In genomic region chr20:57450419-57450818, GRCh38 we compare ENCODE assay signal across 1 cellular context.
TF ChIP-seq lines count a peak whose summit lies in the region.

No MANE protein-coding gene starts in this region.

TF ChIP-seq in K562, 482 proteins besides CTCF, POLR2A, EP300 and RAD21 (continued from another document and continues in another):
- TF ChIP-seq HMGXB4 (CRISPR knock-in tag; IDR thresholded peaks at IDR 0.05): no peak
- no peak for TF ChIP-seq ZEB2 (IDR thresholded peaks at IDR 0.05)
- no peak for TF ChIP-seq NUFIP1 (IDR thresholded peaks at IDR 0.05; ENCODE audit: partially characterized antibody)
- no peak for TF ChIP-seq HOXB6 (CRISPR knock-in tag; IDR thresholded peaks at IDR 0.05; ENCODE audit: borderline replicate concordance)
- TF ChIP-seq, protein P1, sequence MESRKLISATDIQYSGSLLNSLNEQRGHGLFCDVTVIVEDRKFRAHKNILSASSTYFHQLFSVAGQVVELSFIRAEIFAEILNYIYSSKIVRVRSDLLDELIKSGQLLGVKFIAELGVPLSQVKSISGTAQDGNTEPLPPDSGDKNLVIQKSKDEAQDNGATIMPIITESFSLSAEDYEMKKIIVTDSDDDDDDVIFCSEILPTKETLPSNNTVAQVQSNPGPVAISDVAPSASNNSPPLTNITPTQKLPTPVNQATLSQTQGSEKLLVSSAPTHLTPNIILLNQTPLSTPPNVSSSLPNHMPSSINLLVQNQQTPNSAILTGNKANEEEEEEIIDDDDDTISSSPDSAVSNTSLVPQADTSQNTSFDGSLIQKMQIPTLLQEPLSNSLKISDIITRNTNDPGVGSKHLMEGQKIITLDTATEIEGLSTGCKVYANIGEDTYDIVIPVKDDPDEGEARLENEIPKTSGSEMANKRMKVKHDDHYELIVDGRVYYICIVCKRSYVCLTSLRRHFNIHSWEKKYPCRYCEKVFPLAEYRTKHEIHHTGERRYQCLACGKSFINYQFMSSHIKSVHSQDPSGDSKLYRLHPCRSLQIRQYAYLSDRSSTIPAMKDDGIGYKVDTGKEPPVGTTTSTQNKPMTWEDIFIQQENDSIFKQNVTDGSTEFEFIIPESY (CRISPR knock-in tag; IDR thresholded peaks at IDR 0.05): no peak
- TF ChIP-seq HNRNPL (IDR thresholded peaks at IDR 0.05; ENCODE audit: low read depth, low read length): no peak
- no peak for TF ChIP-seq FUS (optimal IDR thresholded peaks at IDR 0.05; ENCODE audit: low read depth, low read length)
- no peak for TF ChIP-seq ZFP30 (CRISPR knock-in tag; IDR thresholded peaks at IDR 0.05; ENCODE audit: borderline replicate concordance)
- no peak for TF ChIP-seq RBM25 (IDR thresholded peaks at IDR 0.05; ENCODE audit: low read depth, low read length, severe bottlenecking)
- TF ChIP-seq ZNF197 (CRISPR knock-in tag; IDR thresholded peaks at IDR 0.05; ENCODE audit: low read depth): no peak
- TF ChIP-seq ARID1B (IDR thresholded peaks at IDR 0.05): peak; percentile 15; the same call in 1 of the 2 replicates
- no peak for TF ChIP-seq ZNF79 (CRISPR knock-in tag; IDR thresholded peaks at IDR 0.05; ENCODE audit: low read depth)
- no peak for TF ChIP-seq ZNF699 (CRISPR knock-in tag; IDR thresholded peaks at IDR 0.05; ENCODE audit: insufficient replicate concordance)
- TF ChIP-seq SRF (CRISPR knock-in tag; IDR thresholded peaks at IDR 0.05): no peak
- TF ChIP-seq CEBPB (tag; IDR thresholded peaks at IDR 0.05): peak; percentile 37
- no peak for TF ChIP-seq ESRRB (CRISPR knock-in tag; IDR thresholded peaks at IDR 0.05; ENCODE audit: borderline replicate concordance)
- TF ChIP-seq ETV5 (CRISPR knock-in tag; IDR thresholded peaks at IDR 0.05; ENCODE audit: low read depth): peak; percentile 39; the same call in 1 of the 2 replicates
- no peak for TF ChIP-seq IRF2 (CRISPR knock-in tag; IDR thresholded peaks at IDR 0.05)
- TF ChIP-seq ZNF592 (IDR thresholded peaks at IDR 0.05): peak; percentile 63; the same call in 1 of the 2 replicates
- no peak for TF ChIP-seq PTTG1 (tag; IDR thresholded peaks at IDR 0.05; ENCODE audit: low read depth)
- TF ChIP-seq CC2D1A (IDR thresholded peaks at IDR 0.05): no peak
- no peak for TF ChIP-seq BRF2 (IDR thresholded peaks at IDR 0.05; ENCODE audit: borderline replicate concordance, insufficient read depth, insufficient read length)
- TF ChIP-seq TEAD4 (IDR thresholded peaks at IDR 0.05; ENCODE audit: low read length): peak; percentile 54; the same call in 1 of the 2 replicates
- no peak for TF ChIP-seq TEAD4 (CRISPR knock-in tag; IDR thresholded peaks at IDR 0.05; ENCODE audit: borderline replicate concordance)
- no peak for TF ChIP-seq TCF15 (CRISPR knock-in tag; IDR thresholded peaks at IDR 0.05)
- TF ChIP-seq, protein P2, sequence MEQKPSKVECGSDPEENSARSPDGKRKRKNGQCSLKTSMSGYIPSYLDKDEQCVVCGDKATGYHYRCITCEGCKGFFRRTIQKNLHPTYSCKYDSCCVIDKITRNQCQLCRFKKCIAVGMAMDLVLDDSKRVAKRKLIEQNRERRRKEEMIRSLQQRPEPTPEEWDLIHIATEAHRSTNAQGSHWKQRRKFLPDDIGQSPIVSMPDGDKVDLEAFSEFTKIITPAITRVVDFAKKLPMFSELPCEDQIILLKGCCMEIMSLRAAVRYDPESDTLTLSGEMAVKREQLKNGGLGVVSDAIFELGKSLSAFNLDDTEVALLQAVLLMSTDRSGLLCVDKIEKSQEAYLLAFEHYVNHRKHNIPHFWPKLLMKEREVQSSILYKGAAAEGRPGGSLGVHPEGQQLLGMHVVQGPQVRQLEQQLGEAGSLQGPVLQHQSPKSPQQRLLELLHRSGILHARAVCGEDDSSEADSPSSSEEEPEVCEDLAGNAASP (IDR thresholded peaks at IDR 0.05): no peak
- peak; percentile 70 for TF ChIP-seq GABPA (tag; conservative IDR thresholded peaks at IDR 0.05; ENCODE audit: low read depth)
- no peak for TF ChIP-seq PRPF4 (IDR thresholded peaks at IDR 0.05; ENCODE audit: insufficient read depth, low read depth, low read length, poor library complexity, severe bottlenecking)
- no peak for TF ChIP-seq GABPB2 (CRISPR knock-in tag; conservative IDR thresholded peaks at IDR 0.05)
- TF ChIP-seq PHTF2 (CRISPR knock-in tag; IDR thresholded peaks at IDR 0.05): no peak
- no peak for TF ChIP-seq KDM1A (IDR thresholded peaks at IDR 0.05)
- TF ChIP-seq KDM2B (CRISPR knock-in tag; IDR thresholded peaks at IDR 0.05): no peak
- TF ChIP-seq GATAD2B (IDR thresholded peaks at IDR 0.05; ENCODE audit: borderline replicate concordance): no peak
- TF ChIP-seq GTF2B (IDR thresholded peaks at IDR 0.05; ENCODE audit: extremely low read depth, insufficient read length): no peak
- TF ChIP-seq ZNF175 (CRISPR knock-in tag; IDR thresholded peaks at IDR 0.05; ENCODE audit: low read depth): 0 out of 2 replicates have a peak, but pooled peaks have one; percentile 42
- TF ChIP-seq ZNF780A (CRISPR knock-in tag; IDR thresholded peaks at IDR 0.05): no peak
- peak; percentile 33; the same call in 1 of the 2 replicates for TF ChIP-seq TFAP4 (CRISPR knock-in tag; IDR thresholded peaks at IDR 0.05; ENCODE audit: borderline replicate concordance)
- TF ChIP-seq, protein P3, sequence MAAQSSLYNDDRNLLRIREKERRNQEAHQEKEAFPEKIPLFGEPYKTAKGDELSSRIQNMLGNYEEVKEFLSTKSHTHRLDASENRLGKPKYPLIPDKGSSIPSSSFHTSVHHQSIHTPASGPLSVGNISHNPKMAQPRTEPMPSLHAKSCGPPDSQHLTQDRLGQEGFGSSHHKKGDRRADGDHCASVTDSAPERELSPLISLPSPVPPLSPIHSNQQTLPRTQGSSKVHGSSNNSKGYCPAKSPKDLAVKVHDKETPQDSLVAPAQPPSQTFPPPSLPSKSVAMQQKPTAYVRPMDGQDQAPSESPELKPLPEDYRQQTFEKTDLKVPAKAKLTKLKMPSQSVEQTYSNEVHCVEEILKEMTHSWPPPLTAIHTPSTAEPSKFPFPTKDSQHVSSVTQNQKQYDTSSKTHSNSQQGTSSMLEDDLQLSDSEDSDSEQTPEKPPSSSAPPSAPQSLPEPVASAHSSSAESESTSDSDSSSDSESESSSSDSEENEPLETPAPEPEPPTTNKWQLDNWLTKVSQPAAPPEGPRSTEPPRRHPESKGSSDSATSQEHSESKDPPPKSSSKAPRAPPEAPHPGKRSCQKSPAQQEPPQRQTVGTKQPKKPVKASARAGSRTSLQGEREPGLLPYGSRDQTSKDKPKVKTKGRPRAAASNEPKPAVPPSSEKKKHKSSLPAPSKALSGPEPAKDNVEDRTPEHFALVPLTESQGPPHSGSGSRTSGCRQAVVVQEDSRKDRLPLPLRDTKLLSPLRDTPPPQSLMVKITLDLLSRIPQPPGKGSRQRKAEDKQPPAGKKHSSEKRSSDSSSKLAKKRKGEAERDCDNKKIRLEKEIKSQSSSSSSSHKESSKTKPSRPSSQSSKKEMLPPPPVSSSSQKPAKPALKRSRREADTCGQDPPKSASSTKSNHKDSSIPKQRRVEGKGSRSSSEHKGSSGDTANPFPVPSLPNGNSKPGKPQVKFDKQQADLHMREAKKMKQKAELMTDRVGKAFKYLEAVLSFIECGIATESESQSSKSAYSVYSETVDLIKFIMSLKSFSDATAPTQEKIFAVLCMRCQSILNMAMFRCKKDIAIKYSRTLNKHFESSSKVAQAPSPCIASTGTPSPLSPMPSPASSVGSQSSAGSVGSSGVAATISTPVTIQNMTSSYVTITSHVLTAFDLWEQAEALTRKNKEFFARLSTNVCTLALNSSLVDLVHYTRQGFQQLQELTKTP (IDR thresholded peaks at IDR 0.05; ENCODE audit: low read depth in 1 of 2, partially characterized antibody in 2 of 2): no peak
- no peak for TF ChIP-seq TCF3 (CRISPR knock-in tag; IDR thresholded peaks at IDR 0.05)
- peak in 1 of 2 experiments; percentile 32; a peak in 1 of 4 replicates for TF ChIP-seq MAZ (CRISPR knock-in tag; conservative IDR thresholded peaks at IDR 0.05 in 1 of 2, IDR thresholded peaks at IDR 0.05 in 1 of 2)
- TF ChIP-seq NEUROD1 (IDR thresholded peaks at IDR 0.05; ENCODE audit: borderline replicate concordance, low read depth, low read length, partially characterized antibody): peak; percentile 36
- TF ChIP-seq TFAM (CRISPR knock-in tag; conservative IDR thresholded peaks at IDR 0.05): no peak
- TF ChIP-seq MEIS2 (IDR thresholded peaks at IDR 0.05; ENCODE audit: partially characterized antibody): no peak
- TF ChIP-seq DEAF1 (CRISPR knock-in tag; IDR thresholded peaks at IDR 0.05): no peak
- TF ChIP-seq HNRNPK (IDR thresholded peaks at IDR 0.05; ENCODE audit: low read depth, low read length, poor library complexity, severe bottlenecking): no peak
- 0 out of 2 replicates have a peak, but pooled peaks have one; percentile 7 for TF ChIP-seq NFIC (IDR thresholded peaks at IDR 0.05)
- TF ChIP-seq ZNF717 (CRISPR knock-in tag; IDR thresholded peaks at IDR 0.05): no peak
- TF ChIP-seq PHF20 (IDR thresholded peaks at IDR 0.05; ENCODE audit: partially characterized antibody): no peak
